8 cellular contexts compared by ENCODE assay signal in the genomic region with DNA sequence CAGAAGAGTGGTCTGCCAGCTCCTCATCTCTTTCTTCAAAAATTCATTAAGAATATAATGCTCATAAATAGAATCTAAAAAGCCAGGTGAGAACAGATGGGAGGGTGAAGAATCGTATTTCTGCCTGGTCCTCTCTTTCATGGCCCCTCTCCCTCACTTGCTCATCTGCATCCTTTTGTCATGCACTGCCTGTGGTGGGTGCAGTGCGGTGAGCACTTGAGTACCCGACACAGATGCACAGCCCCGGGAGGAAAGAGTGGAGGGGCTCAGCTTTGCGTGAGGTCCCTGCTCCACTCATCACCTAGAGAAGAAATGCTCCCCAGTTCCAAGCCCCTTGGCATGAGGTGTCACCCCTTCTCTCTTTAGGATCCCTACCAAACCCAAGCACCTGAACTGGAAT. TPM values are rescaled to one million over a fixed set of nuclear protein-coding genes. Genes with fewer than 3 reads are reported as not detected.
"Had no signal": no experiment of that assay in that cellular context is flagged by ENCODE, and none has a peak within 500 bp of the region (broad histone marks: within the 10 kb centered on the region; RNA-seq: fewer than 3 reads in every experiment).

No MANE protein-coding gene starts in this region.

- H3K27ac Mint-ChIP-seq: H9 had no signal

- H3K9ac ChIP-seq: GM23248 had no signal

- H3K27ac ChIP-seq: GM23248 had no signal

- ATAC-seq: K562 had no signal

- H3K4me3 ChIP-seq: GM23248, K562 had no signal

- H3K4me3 Mint-ChIP-seq: H9 had no signal

- H2AFZ ChIP-seq: GM23248 had no signal

- DNase-seq: GM23248, H9, HCEC 1CT, IMR-90, KG1 had no signal

- H3K9me3 Mint-ChIP-seq: H9 had no signal

RNA-seq across cellular contexts. Expression of a gene that starts 58.1 kb away (rescaled TPM):
- total RNA-seq: GM23248, H4, HT-29, IMR-90, K562 had no signal
